3 cellular contexts compared by ENCODE assay signal in the genomic region with DNA sequence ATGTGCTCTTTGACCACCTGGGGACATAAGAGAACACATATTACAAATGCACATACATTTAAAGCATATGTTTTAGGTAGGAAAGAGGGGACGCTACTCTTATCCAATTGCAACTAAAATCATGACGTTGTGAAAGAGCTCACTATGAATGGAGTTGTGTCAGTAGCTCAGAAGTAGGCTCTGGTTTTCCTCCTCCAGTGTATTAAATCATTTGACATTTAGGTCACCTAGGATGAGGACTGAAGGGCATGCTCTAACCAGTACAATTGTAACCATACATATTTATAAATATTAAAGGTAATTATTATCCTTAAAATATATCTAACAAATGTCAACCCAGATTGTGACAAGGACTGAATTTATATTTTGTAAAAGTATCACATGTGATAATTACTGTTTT.
"Had no signal": no experiment of that assay in that cellular context is flagged by ENCODE, and none has a peak within 500 bp of the region (broad histone marks: within the 10 kb centered on the region; RNA-seq: fewer than 3 reads in every experiment).

No MANE protein-coding gene starts in this region.

- DNase-seq: GDM1, GF-D8 had no signal

- ATAC-seq: GM12878 had no signal

- H3K4me3 ChIP-seq: GM12878 had no signal
